Comparison of ENCODE assay signal across 21 cellular contexts in genomic region chr18:45935591-45936335, GRCh38. TPM values are rescaled to one million over a fixed set of nuclear protein-coding genes. Genes with fewer than 3 reads are reported as not detected.
A peak's percentile ranks its signal among the peaks of the same experiment; 100 is the strongest.
DNase-seq lines count a peak whose midpoint lies in the region; ATAC-seq, FAIRE-seq and TF ChIP-seq lines count a peak whose summit lies in the region.
"Had no signal": no experiment of that assay in that cellular context is flagged by ENCODE, and none has a peak within 500 bp of the region (broad histone marks: within the 10 kb centered on the region; RNA-seq: fewer than 3 reads in every experiment).

No MANE protein-coding gene starts in this region.

- H3K4me3 ChIP-seq in AG04450 (ENCODE audit: low read depth, low read length) (no peak overlapping the region), HCT116 (replicated peaks in 1 of 2; ENCODE audit: low read depth in 1 of 2, low read length in 2 of 2) (no peak overlapping the region), mesendoderm (ENCODE audit: low read length) (no peak overlapping the region), Karpas-422 (ENCODE audit: low read length) (no peak overlapping the region)
- H3K4me3 ChIP-seq: BLaER1 treated with 17β-estradiol and CSF1 and Interleukin-3, amounts not matched to agents 10 nM and 100 nM; psoas muscle; SJSA1; tibial nerve had no signal

- no peak overlapping the region for H2BK5ac ChIP-seq in mesendoderm (ENCODE audit: low read length)

- FAIRE-seq in GM12891 (lab: Jason Lieb, UNC): no peak

- ATAC-seq in HCT116: peak; percentile 69
- ATAC-seq in central memory CD8-positive, alpha-beta T cell (replicated peaks; ENCODE audit: extremely low read depth, poor library complexity, severe bottlenecking): no peak
- ATAC-seq: psoas muscle had no signal

- no peak overlapping the region for H3K56ac ChIP-seq in mesendoderm (ENCODE audit: low read length)

- no peaks in the 10 kb centered on the region for H3K27me3 Mint-ChIP-seq in central memory CD8-positive, alpha-beta T cell

- RAD21 ChIA-PET in HCT116 (lab: Charles Lee; ENCODE audit: low non-redundant PET in 1 of 2, low total read pairs in 2 of 2, uncharacterized antibody in 2 of 2, unreplicated experiment in 2 of 2): no interaction called here

- intact Hi-C loops in HCT116 (cut with micrococcal nuclease): no loop called here

- H3K79me2 ChIP-seq in HCT116 (ENCODE audit: insufficient read depth, low read length) (no peaks in the 10 kb centered on the region), mesendoderm (ENCODE audit: control insufficient read depth, insufficient read depth, low read length) (no peaks in the 10 kb centered on the region), Karpas-422 (ENCODE audit: low read length) (no peaks in the 10 kb centered on the region)

- no peak overlapping the region for H2AK5ac ChIP-seq in mesendoderm (ENCODE audit: low read length)

- CTCF ChIA-PET in AG04450 (lab: Charles Lee) (interaction anchor here (0.6 kb wide), 1 partner anchor 134 kb away, joined by 3 read pairs; no protein-coding TSS in a partner anchor), HCT116 (lab: Charles Lee) (no interaction called here)

- H3K9ac ChIP-seq in HCT116 (ENCODE audit: low read length) (no peak overlapping the region), mesendoderm (ENCODE audit: low read length) (no peak overlapping the region), Karpas-422 (ENCODE audit: low read length) (no peak overlapping the region)
- H3K9ac ChIP-seq: BLaER1 treated with 17β-estradiol and CSF1 and Interleukin-3, amounts not matched to agents 10 nM and 100 nM had no signal

- no peak overlapping the region for H3K4ac ChIP-seq in mesendoderm (ENCODE audit: low read depth, low read length)

- H3K4me2 ChIP-seq in HCT116 (ENCODE audit: low read length) (peak overlapping the region; percentile 56), mesendoderm (ENCODE audit: low read length) (no peak overlapping the region), Karpas-422 (ENCODE audit: low read depth, low read length, poor library complexity, severe bottlenecking) (no peak overlapping the region)
- H3K4me2 ChIP-seq: BLaER1 treated with 17β-estradiol and CSF1 and Interleukin-3, amounts not matched to agents 10 nM and 100 nM had no signal

- H3K27ac Mint-ChIP-seq in central memory CD8-positive, alpha-beta T cell (ENCODE audit: low read depth): peak overlapping the region; percentile 39

- H4K5ac ChIP-seq in mesendoderm (ENCODE audit: low read length): no peak overlapping the region

- H3K79me1 ChIP-seq in mesendoderm (ENCODE audit: low read length): no peaks in the 10 kb centered on the region

- peak overlapping the region; percentile 43 for H3K27ac ChIP-seq in AG04450 (ENCODE audit: low read depth, low read length)
- H3K27ac ChIP-seq in HCT116 (ENCODE audit: low read depth, low read length): no peak overlapping the region
- H3K27ac ChIP-seq in mesendoderm (ENCODE audit: low read depth, low read length): no peak overlapping the region
- H3K27ac ChIP-seq in Karpas-422 (ENCODE audit: low read length): no peak overlapping the region
- H3K27ac ChIP-seq: BLaER1 treated with 17β-estradiol and CSF1 and Interleukin-3, amounts not matched to agents 10 nM and 100 nM; psoas muscle; SJSA1; tibial nerve had no signal

- H4K20me1 ChIP-seq in HCT116 (ENCODE audit: insufficient read depth) (no peaks in the 10 kb centered on the region), Karpas-422 (ENCODE audit: insufficient read depth, low read depth, low read length) (no peaks in the 10 kb centered on the region)

- no peak overlapping the region for H3K23ac ChIP-seq in mesendoderm (ENCODE audit: low read length)

- no peaks in the 10 kb centered on the region for H3K9me2 ChIP-seq in HCT116 (ENCODE audit: insufficient read depth)
- no peaks in the 10 kb centered on the region for H3K9me2 ChIP-seq in Karpas-422 (replicated peaks; ENCODE audit: insufficient read depth, low read length)

- peaks cover 0 to 10% of the 10 kb centered on the region in 2 experiments; a peak in 2 of 4 replicates for H3K4me1 ChIP-seq in HCT116 (ENCODE audit: control insufficient read depth in 1 of 2, insufficient read depth in 2 of 2, low read length in 2 of 2)
- no peaks in the 10 kb centered on the region for H3K4me1 ChIP-seq in mesendoderm (ENCODE audit: control insufficient read depth, low read depth, low read length)
- no peaks in the 10 kb centered on the region for H3K4me1 ChIP-seq in Karpas-422 (ENCODE audit: low read length)
- H3K4me1 ChIP-seq: BLaER1 treated with 17β-estradiol and CSF1 and Interleukin-3, amounts not matched to agents 10 nM and 100 nM; psoas muscle; tibial nerve had no signal

- TF ChIP-seq POLR2A in HCT116 (IDR thresholded peaks at IDR 0.05; ENCODE audit: borderline replicate concordance, extremely low read depth, insufficient read depth, insufficient read length) (no peak), GM12891 (IDR thresholded peaks at IDR 0.05; ENCODE audit: low read depth, low read length) (no peak)

- no peak overlapping the region for H3K18ac ChIP-seq in mesendoderm (ENCODE audit: low read length)

- H3K36me3 Mint-ChIP-seq in central memory CD8-positive, alpha-beta T cell (ENCODE audit: insufficient read depth): peaks cover 35% of the 10 kb centered on the region

- peaks cover 38% of the 10 kb centered on the region for H3K4me1 Mint-ChIP-seq in central memory CD8-positive, alpha-beta T cell

- WGBS in mesendoderm (ENCODE audit: extremely low coverage, insufficient coverage, low lambda C conversion rate): no CpG with 5 or more reads among the region's 3 CpGs

- TF ChIP-seq RAD21 in HCT116 (IDR thresholded peaks at IDR 0.05; ENCODE audit: low read depth): no peak

- no peak overlapping the region for H3K4me3 Mint-ChIP-seq in central memory CD8-positive, alpha-beta T cell
- H3K4me3 Mint-ChIP-seq: immature natural killer cell had no signal

- no TSS peak for BruUV-seq in HCT116 (replicated peaks; lab: Mats Ljungman, UMichigan)

- H2BK15ac ChIP-seq in mesendoderm (replicated peaks; ENCODE audit: low read depth): no peak overlapping the region

- peaks cover 0 to 8% of the 10 kb centered on the region in 2 experiments; a peak in 1 of 4 replicates for H3K36me3 ChIP-seq in HCT116 (ENCODE audit: control insufficient read depth in 1 of 2, insufficient read depth in 2 of 2, low read length in 2 of 2)
- H3K36me3 ChIP-seq in mesendoderm (ENCODE audit: control insufficient read depth, insufficient read depth, low read length): peaks cover 2% of the 10 kb centered on the region
- H3K36me3 ChIP-seq in Karpas-422 (ENCODE audit: insufficient read depth, low read length): peaks cover 4% of the 10 kb centered on the region

- H2AFZ ChIP-seq in HCT116 (ENCODE audit: low read depth, low read length, poor library complexity, severe bottlenecking): no peak overlapping the region
- no peak overlapping the region for H2AFZ ChIP-seq in Karpas-422 (ENCODE audit: low read length)

- H3K27me3 ChIP-seq in AG04450 (ENCODE audit: control insufficient read depth, insufficient read depth, low read length) (no peaks in the 10 kb centered on the region), HCT116 (ENCODE audit: insufficient read depth, low read length) (no peaks in the 10 kb centered on the region), mesendoderm (ENCODE audit: insufficient read depth, low read length, poor library complexity) (no peaks in the 10 kb centered on the region), Karpas-422 (ENCODE audit: low read length) (no peaks in the 10 kb centered on the region)
- H3K27me3 ChIP-seq: BLaER1 treated with 17β-estradiol and CSF1 and Interleukin-3, amounts not matched to agents 10 nM and 100 nM; SJSA1; tibial nerve had no signal

- H3K9me3 ChIP-seq in AG04450 (ENCODE audit: control insufficient read depth, insufficient read depth, low read length) (no peaks in the 10 kb centered on the region), HCT116 (ENCODE audit: control insufficient read depth in 1 of 2, insufficient read depth in 1 of 2, low read depth in 1 of 2, low read length in 2 of 2) (no peaks in the 10 kb centered on the region), Karpas-422 (ENCODE audit: low read length) (no peaks in the 10 kb centered on the region)
- H3K9me3 ChIP-seq: BLaER1 treated with 17β-estradiol and CSF1 and Interleukin-3, amounts not matched to agents 10 nM and 100 nM; psoas muscle; SJSA1; tibial nerve had no signal

- DNase-seq in AG04450 (ENCODE audit: low read depth, low spot score) (peak; percentile 49), HCT116 (ENCODE audit: low read depth, low spot score) (no peak), mesendoderm (peak; percentile 22), GM12891 (ENCODE audit: insufficient read length, low spot score) (no peak), cerebellar cortex (ENCODE audit: low spot score) (no peak), SIG-M5 treated with dmso at 0.1 percent for 504 hours (lab: John Stamatoyannopoulos, UW; ENCODE audit: unreplicated experiment) (no peak), Karpas-422 (no peak)
- no peak for DNase-seq in central memory CD8-positive, alpha-beta T cell (ENCODE audit: low spot score in 2 of 2)
- DNase-seq: amniotic stem cell; dermis blood vessel endothelial cell; DMS79; immature natural killer cell; midbrain; NCI-H1105 treated with DMSO at 0.1 percent for 48 hours; NCI-H345; psoas muscle; stimulated activated CD4-positive, alpha-beta T cell treated with anti-CD3 and anti-CD28 coated beads, Interleukin-1b, Interleukin-23, amount 100 ng/mL, for 48 hours; stimulated activated CD8-positive, alpha-beta memory T cell treated with anti-CD3 and anti-CD28 coated beads, Interleukin-4, amount 100 ng/mL, for 48 hours had no signal

- TF ChIP-seq CTCF in AG04450 (IDR thresholded peaks at IDR 0.05; ENCODE audit: low read depth, low read length) (no peak), HCT116 (IDR thresholded peaks at IDR 0.05 in 2 of 3, conservative IDR thresholded peaks at IDR 0.05 in 1 of 3; ENCODE audit: borderline replicate concordance in 1 of 3, insufficient read depth in 1 of 3, low read depth in 2 of 3, low read length in 2 of 3) (no peak)

- H4K8ac ChIP-seq in mesendoderm (ENCODE audit: low read depth, low read length): no peak overlapping the region

- H3K9me3 Mint-ChIP-seq in central memory CD8-positive, alpha-beta T cell: peaks cover 2% of the 10 kb centered on the region
- H3K9me3 Mint-ChIP-seq: immature natural killer cell had no signal

- POLR2A ChIA-PET in AG04450 (lab: Yijun Ruan, JAX) (no interaction called here), HCT116 (lab: Charles Lee) (no interaction called here)

- H2BK120ac ChIP-seq in mesendoderm (ENCODE audit: low read depth, low read length): no peak overlapping the region

TF ChIP-seq in HCT116, 20 proteins besides CTCF, POLR2A, EP300 and RAD21:
- no peak for TF ChIP-seq EZH2phosphoT487 (IDR thresholded peaks at IDR 0.05; ENCODE audit: borderline replicate concordance)
- no peak for TF ChIP-seq CEBPB (IDR thresholded peaks at IDR 0.05; ENCODE audit: low read depth)

TF ChIP-seq in GM12891, 5 proteins besides CTCF, POLR2A, EP300 and RAD21 (continues in another document):
- TF ChIP-seq PAX5 (IDR thresholded peaks at IDR 0.05; ENCODE audit: insufficient read depth, low read length, severe bottlenecking): no peak

RNA-seq across cellular contexts. Expression of gene EPG5, which starts 31.4 kb away (rescaled TPM):
- polyA plus RNA-seq in AG04450 (2011; rRNA removed): 49.5 and 51.5 TPM in 2 replicates
- polyA minus RNA-seq in AG04450 (2011; rRNA and poly(A)+ RNA removed): 203 and 210 TPM in 2 replicates
- 12.9 TPM for total RNA-seq in HCT116 (2021; ENCODE audit: unreplicated experiment)
- polyA plus RNA-seq in HCT116 (2012): 4.3 and 6.3 TPM in 2 replicates
- 4.0 TPM for polyA plus RNA-seq in mesendoderm (2013, experiment 1 of 2)
- 3.4 TPM for polyA plus RNA-seq in mesendoderm (2013, experiment 2 of 2)
- 5.3 TPM for polyA plus RNA-seq in GM12891 (2012; ENCODE audit: low read depth, missing spikeins)
- total RNA-seq in Karpas-422 (2014; rRNA removed; shearing (Covaris generic); ENCODE audit: low replicate concordance): 31.6 and 33.2 TPM in 2 replicates

Comparison
In these comparisons a context has a peak if more than half of its experiments do, and no peak if none do; other contexts are left out.
1. DNase-seq: peak in AG04450 (single experiment) and mesendoderm (single experiment); none in HCT116 (single experiment), central memory CD8-positive, alpha-beta T cell (0 of 2), GM12891 (single experiment), cerebellar cortex (single experiment), SIG-M5 treated with dmso at 0.1 percent for 504 hours (single experiment) and Karpas-422 (single experiment).